8 cellular contexts compared by ENCODE assay signal in the genomic region with DNA sequence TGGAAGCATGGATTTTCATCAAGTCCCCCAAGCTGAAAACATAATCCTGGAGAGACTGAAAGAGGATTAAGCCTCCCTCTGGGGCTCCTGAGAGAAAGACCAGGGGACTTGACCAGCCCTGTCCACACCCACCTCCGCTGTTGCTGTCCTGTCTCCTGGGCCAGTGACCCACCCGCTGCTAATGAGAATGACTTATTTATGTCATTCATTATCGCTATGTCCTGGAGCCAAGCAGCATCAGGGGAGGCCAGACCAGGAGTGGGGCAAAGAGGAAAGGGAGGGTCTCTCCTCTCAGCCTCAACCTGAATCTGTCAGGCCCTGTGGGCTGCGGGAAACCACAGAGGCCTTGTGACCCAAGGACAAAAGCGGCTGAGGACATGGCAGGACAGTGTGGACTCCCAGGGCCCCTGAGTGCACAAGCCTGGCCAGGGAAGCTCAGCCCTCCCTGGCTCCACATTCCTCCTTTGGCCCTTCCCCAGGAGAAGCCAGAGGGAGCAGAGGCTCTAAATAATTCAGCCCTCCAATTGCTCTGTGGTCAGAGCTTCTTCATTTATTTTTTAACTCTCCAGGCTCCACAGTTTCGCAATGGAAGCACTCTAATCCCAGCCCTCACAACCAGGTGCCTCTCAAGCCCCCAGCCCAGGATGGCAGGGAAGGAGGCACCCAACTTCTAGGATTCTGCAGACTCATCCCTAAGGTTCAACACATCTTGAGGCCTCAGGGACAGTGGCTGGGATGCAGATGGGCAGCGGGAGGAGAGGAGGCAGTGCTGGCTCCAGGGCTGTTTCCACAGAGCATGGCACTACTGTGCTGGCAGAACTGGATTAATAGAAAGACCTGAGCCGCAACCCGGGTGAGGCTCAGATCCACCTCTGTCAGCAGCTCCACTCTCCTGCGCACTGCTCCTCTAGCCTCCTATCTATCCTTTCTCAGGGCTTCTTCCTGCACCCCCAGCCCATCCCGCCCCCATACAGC. TPM values are rescaled to one million over a fixed set of nuclear protein-coding genes. Genes with fewer than 3 reads are reported as not detected.
DNase-seq lines count a peak whose midpoint lies in the region; ATAC-seq and TF ChIP-seq lines count a peak whose summit lies in the region.

No MANE protein-coding gene starts in this region.

- H3K27me3 ChIP-seq in iPS-15b (ENCODE audit: control insufficient read depth, insufficient read depth, low read length), result no peaks in the 10 kb centered on the region

- no peaks in the 10 kb centered on the region for H3K9me3 ChIP-seq in iPS-15b (ENCODE audit: control insufficient read depth, insufficient read depth, low read length)

- H3K27ac ChIP-seq in skin epidermis, result peak overlapping the region in 17 of 21 experiments; percentile 34 to 80 (median 55)

- peak overlapping the region; percentile 46 for H3K4me3 Mint-ChIP-seq in HFFc6
- H3K4me3 Mint-ChIP-seq in stimulated activated naive CD8-positive, alpha-beta T cell treated with anti-CD3 and anti-CD28 coated beads, Interleukin-15, amount 100 ng/mL, for 72 hours, result no peak overlapping the region

- H3K4me1 ChIP-seq in iPS-15b (ENCODE audit: control insufficient read depth, insufficient read depth, low read length), result peaks cover 16% of the 10 kb centered on the region

- peaks cover 65% of the 10 kb centered on the region for H3K4me1 Mint-ChIP-seq in HFFc6 (ENCODE audit: low read depth)
- peaks cover 18% of the 10 kb centered on the region for H3K4me1 Mint-ChIP-seq in stimulated activated naive CD8-positive, alpha-beta T cell treated with anti-CD3 and anti-CD28 coated beads, Interleukin-15, amount 100 ng/mL, for 72 hours

- H3K27me3 Mint-ChIP-seq in HFFc6 (ENCODE audit: insufficient read depth), result peaks cover 2% of the 10 kb centered on the region; the same call in 1 of the 2 replicates
- H3K27me3 Mint-ChIP-seq in stimulated activated naive CD8-positive, alpha-beta T cell treated with anti-CD3 and anti-CD28 coated beads, Interleukin-15, amount 100 ng/mL, for 72 hours, result peaks cover 22% of the 10 kb centered on the region

- peak; percentile 57 for DNase-seq in HFFc6
- peak in 49 of 58 donors; percentile 34 to 89 (median 65) for DNase-seq in anterior cingulate cortex (lab: John Stamatoyannopoulos, UW)
- no peak for DNase-seq in amniotic stem cell (lab: John Stamatoyannopoulos, UW)
- no peak for DNase-seq in T-helper 1 cell
- DNase-seq in stimulated activated naive CD8-positive, alpha-beta T cell treated with anti-CD3 and anti-CD28 coated beads, Interleukin-15, amount 100 ng/mL, for 72 hours, result no peak
- DNase-seq in NCI-H1105 treated with DMSO at 0.1 percent for 48 hours (lab: John Stamatoyannopoulos, UW), result no peak

- ATAC-seq in stimulated activated naive CD8-positive, alpha-beta T cell treated with anti-CD3 and anti-CD28 coated beads, Interleukin-15, amount 100 ng/mL, for 72 hours, result no peak

- peak overlapping the region; percentile 54 for H3K9ac ChIP-seq in iPS-15b (ENCODE audit: low read depth, low read length)

- no peaks in the 10 kb centered on the region for H3K36me3 ChIP-seq in iPS-15b (ENCODE audit: control insufficient read depth, insufficient read depth, low read length)

- no peak; the same call in 1 of the 2 replicates for TF ChIP-seq CTCF in HFFc6 (IDR thresholded peaks at IDR 0.05)

- 0 out of 2 replicates have a peak, but pooled peaks cover 4% of the 10 kb centered on the region for H3K36me3 Mint-ChIP-seq in HFFc6 (ENCODE audit: low read depth)

- no peaks in the 10 kb centered on the region for H3K9me3 Mint-ChIP-seq in HFFc6
- H3K9me3 Mint-ChIP-seq in stimulated activated naive CD8-positive, alpha-beta T cell treated with anti-CD3 and anti-CD28 coated beads, Interleukin-15, amount 100 ng/mL, for 72 hours, result no peaks in the 10 kb centered on the region

- H3K4me3 ChIP-seq in iPS-15b (ENCODE audit: low read depth, low read length), result no peak overlapping the region
- no peak overlapping the region for H3K4me3 ChIP-seq in skin epidermis

- peak overlapping the region; percentile 98 for H3K27ac Mint-ChIP-seq in HFFc6
- H3K27ac Mint-ChIP-seq in stimulated activated naive CD8-positive, alpha-beta T cell treated with anti-CD3 and anti-CD28 coated beads, Interleukin-15, amount 100 ng/mL, for 72 hours, result peak overlapping the region in 1 of 2 donors; percentile 74

RNA-seq across cellular contexts. Expression of a gene that starts 19.1 kb away (rescaled TPM):
- 10 to 100 TPM; 34.0 to 41.0 (median 34.9) TPM for total RNA-seq in HFFc6 (2021; fragmentation: NEBNext Ultra II Directional; extraction: Animal tissue kit (Norgen Biotek cat#: 25700))

RNA-seq across cellular contexts. Expression of a gene that starts 51.9 kb away (rescaled TPM):
- 10 to 100 TPM; 41.7 to 56.5 (median 51.8) TPM for total RNA-seq in HFFc6 (2021; fragmentation: NEBNext Ultra II Directional; extraction: Animal tissue kit (Norgen Biotek cat#: 25700))

Comparison
In these comparisons a context has a peak if more than half of its experiments do, and no peak if none do; other contexts are left out.
1. DNase-seq: peak in HFFc6 (single experiment) and anterior cingulate cortex (49 of 58); none in amniotic stem cell (single experiment), T-helper 1 cell (0 of 5), stimulated activated naive CD8-positive, alpha-beta T cell treated with anti-CD3 and anti-CD28 coated beads, Interleukin-15, amount 100 ng/mL, for 72 hours (0 of 2) and NCI-H1105 treated with DMSO at 0.1 percent for 48 hours (single experiment).